2 cellular contexts compared by ENCODE assay signal in the genomic region with DNA sequence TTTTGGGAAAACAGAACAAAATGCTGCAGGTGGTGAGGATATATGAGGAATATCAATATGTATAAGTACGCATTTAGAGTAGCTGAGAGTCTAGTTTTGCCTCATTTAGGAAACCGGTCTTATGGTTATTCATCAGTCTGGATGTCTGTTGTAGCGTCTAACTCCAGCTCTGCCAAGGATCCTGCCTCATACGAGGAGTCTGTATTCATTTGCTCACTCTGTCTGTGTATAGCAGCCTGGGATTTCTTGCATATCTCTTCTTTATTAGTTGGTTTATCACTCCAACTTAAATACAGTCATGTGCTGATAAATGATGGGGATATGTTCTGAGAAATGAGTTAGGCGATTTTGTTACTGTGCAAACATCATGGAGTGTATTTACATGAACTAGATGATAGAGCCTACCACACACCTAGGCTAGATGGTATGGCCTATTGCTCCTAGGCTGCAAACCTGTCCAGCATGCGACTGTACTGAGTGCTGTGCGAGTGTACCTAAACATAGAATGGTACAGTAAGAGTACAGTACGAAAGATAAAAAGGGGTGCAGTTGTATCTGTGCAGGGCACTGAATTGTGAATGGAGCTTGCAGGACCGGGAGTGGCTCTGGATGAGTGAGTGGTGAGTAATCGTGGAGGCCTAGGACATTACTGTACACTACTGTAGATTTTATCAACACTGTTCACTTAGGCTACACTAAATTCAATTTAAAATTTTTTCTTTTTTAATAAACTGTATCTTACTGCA.
TF ChIP-seq lines count a peak whose summit lies in the region.

No MANE protein-coding gene starts in this region.

TF ChIP-seq in SK-N-SH, 30 proteins besides CTCF, POLR2A, EP300 and RAD21 (continued from another document):
- TF ChIP-seq, protein P1, sequence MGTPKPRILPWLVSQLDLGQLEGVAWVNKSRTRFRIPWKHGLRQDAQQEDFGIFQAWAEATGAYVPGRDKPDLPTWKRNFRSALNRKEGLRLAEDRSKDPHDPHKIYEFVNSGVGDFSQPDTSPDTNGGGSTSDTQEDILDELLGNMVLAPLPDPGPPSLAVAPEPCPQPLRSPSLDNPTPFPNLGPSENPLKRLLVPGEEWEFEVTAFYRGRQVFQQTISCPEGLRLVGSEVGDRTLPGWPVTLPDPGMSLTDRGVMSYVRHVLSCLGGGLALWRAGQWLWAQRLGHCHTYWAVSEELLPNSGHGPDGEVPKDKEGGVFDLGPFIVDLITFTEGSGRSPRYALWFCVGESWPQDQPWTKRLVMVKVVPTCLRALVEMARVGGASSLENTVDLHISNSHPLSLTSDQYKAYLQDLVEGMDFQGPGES (IDR thresholded peaks at IDR 0.05; ENCODE audit: low read depth, low read length) = no peak
- peak; percentile 67 for TF ChIP-seq TCF12 (IDR thresholded peaks at IDR 0.05)
- TF ChIP-seq, protein P2, sequence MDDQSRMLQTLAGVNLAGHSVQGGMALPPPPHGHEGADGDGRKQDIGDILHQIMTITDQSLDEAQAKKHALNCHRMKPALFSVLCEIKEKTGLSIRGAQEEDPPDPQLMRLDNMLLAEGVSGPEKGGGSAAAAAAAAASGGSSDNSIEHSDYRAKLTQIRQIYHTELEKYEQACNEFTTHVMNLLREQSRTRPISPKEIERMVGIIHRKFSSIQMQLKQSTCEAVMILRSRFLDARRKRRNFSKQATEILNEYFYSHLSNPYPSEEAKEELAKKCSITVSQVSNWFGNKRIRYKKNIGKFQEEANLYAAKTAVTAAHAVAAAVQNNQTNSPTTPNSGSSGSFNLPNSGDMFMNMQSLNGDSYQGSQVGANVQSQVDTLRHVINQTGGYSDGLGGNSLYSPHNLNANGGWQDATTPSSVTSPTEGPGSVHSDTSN (IDR thresholded peaks at IDR 0.05) = peak; percentile 57; the same call in 1 of the 2 replicates
- TF ChIP-seq JUND (IDR thresholded peaks at IDR 0.05) = peak; percentile 90
- TF ChIP-seq MXI1 (IDR thresholded peaks at IDR 0.05; ENCODE audit: low read depth, low read length) = no peak
- TF ChIP-seq POLR2AphosphoS5 (IDR thresholded peaks at IDR 0.05; ENCODE audit: low read depth, low read length) = peak; percentile 27; the same call in 1 of the 2 replicates
- TF ChIP-seq, protein P3, sequence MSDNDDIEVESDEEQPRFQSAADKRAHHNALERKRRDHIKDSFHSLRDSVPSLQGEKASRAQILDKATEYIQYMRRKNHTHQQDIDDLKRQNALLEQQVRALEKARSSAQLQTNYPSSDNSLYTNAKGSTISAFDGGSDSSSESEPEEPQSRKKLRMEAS (IDR thresholded peaks at IDR 0.05; ENCODE audit: low read depth) = no peak

TF ChIP-seq in HEK293T, 16 proteins besides CTCF, POLR2A, EP300 and RAD21 (continued from another document):
- TF ChIP-seq HDGF (IDR thresholded peaks at IDR 0.05; ENCODE audit: borderline replicate concordance) (no peak), BHLHE40 (IDR thresholded peaks at IDR 0.05; ENCODE audit: borderline replicate concordance) (no peak), FOXA1 (IDR thresholded peaks at IDR 0.05) (no peak), CTBP1 (IDR thresholded peaks at IDR 0.05; ENCODE audit: borderline replicate concordance) (no peak)
- TF ChIP-seq, protein P4, sequence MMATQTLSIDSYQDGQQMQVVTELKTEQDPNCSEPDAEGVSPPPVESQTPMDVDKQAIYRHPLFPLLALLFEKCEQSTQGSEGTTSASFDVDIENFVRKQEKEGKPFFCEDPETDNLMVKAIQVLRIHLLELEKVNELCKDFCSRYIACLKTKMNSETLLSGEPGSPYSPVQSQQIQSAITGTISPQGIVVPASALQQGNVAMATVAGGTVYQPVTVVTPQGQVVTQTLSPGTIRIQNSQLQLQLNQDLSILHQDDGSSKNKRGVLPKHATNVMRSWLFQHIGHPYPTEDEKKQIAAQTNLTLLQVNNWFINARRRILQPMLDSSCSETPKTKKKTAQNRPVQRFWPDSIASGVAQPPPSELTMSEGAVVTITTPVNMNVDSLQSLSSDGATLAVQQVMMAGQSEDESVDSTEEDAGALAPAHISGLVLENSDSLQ (IDR thresholded peaks at IDR 0.05) = no peak
